Comparison of ENCODE assay signal across 8 cellular contexts in the genomic region with DNA sequence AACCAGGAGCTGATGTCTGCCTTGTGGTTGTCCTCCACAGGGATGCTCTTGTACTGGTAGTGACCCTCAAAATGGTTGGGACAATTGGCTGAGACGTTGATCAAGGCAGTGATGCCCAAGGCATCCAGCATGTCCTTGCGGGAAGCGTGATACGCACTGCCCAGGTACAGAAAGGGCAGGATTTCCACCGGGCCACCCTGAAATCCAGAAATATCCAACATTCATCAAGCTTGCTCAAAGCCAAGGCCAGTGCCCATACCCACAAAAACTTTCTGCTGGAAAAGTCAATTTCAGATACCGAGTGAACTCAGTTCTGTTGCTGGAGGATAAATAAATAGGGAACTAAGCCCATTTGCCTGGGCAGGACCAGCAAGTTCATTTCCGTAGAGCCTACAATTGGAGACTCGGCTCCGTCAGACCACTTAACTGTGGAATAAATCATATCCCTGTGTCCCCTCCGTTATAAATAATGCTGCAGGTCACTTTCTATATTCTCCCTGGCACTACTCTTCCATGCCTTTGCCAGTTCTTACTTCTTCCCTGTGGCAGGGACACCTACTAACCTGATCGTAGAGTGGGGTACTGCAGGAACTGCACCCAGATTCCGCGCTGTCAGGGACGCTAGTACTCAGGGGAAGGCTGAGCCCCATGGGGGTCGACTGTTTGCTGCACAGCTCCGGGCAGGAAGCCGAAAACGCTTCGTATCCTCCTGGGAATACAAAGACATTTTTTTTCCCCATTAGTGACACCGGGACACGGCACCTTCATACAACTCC.
DNase-seq lines count a peak whose midpoint lies in the region; ATAC-seq and TF ChIP-seq lines count a peak whose summit lies in the region.

No MANE protein-coding gene starts in this region.

- DNase-seq in NCI-H748 (lab: John Stamatoyannopoulos, UW; ENCODE audit: unreplicated experiment) (peak; percentile 59), NCI-H748 treated with DMSO at 0.1 percent for 48 hours (lab: John Stamatoyannopoulos, UW) (no peak), fibroblast of gingiva (ENCODE audit: low read depth) (peak; percentile 59), nephron progenitor cell (no peak)
- no peak for DNase-seq in T-helper 2 cell treated with Interferon-gamma antibody and Interleukin-4, amounts not matched to agents 5 μg/mL and 100 μg/mL, for 36 hours (ENCODE audit: low spot score)

- no peak for TF ChIP-seq CTCF in nephron progenitor cell (IDR thresholded peaks at IDR 0.05)

- H3K27me3 Mint-ChIP-seq in T-helper 2 cell treated with Interferon-gamma antibody and Interleukin-4, amounts not matched to agents 5 μg/mL and 100 μg/mL, for 36 hours (ENCODE audit: low read depth) = no peaks in the 10 kb centered on the region
- peaks cover 11% of the 10 kb centered on the region for H3K27me3 Mint-ChIP-seq in nephron progenitor cell (ENCODE audit: low read depth, poor library complexity)

- H3K4me1 Mint-ChIP-seq in T-helper 2 cell treated with Interferon-gamma antibody and Interleukin-4, amounts not matched to agents 5 μg/mL and 100 μg/mL, for 36 hours (ENCODE audit: low read depth) = peaks cover 47% of the 10 kb centered on the region
- H3K4me1 Mint-ChIP-seq in nephron progenitor cell = peaks cover 79% of the 10 kb centered on the region

- H3K27ac Mint-ChIP-seq in T-helper 2 cell treated with Interferon-gamma antibody and Interleukin-4, amounts not matched to agents 5 μg/mL and 100 μg/mL, for 36 hours = peak overlapping the region; percentile 80
- peak overlapping the region; percentile 83 for H3K27ac Mint-ChIP-seq in nephron progenitor cell

- H3K9me3 Mint-ChIP-seq in T-helper 2 cell treated with Interferon-gamma antibody and Interleukin-4, amounts not matched to agents 5 μg/mL and 100 μg/mL, for 36 hours = no peaks in the 10 kb centered on the region
- no peaks in the 10 kb centered on the region for H3K9me3 Mint-ChIP-seq in nephron progenitor cell

- H3K4me3 Mint-ChIP-seq in T-helper 2 cell treated with Interferon-gamma antibody and Interleukin-4, amounts not matched to agents 5 μg/mL and 100 μg/mL, for 36 hours = peak overlapping the region; percentile 80
- peak overlapping the region; percentile 96 for H3K4me3 Mint-ChIP-seq in nephron progenitor cell

- H3K36me3 Mint-ChIP-seq in T-helper 2 cell treated with Interferon-gamma antibody and Interleukin-4, amounts not matched to agents 5 μg/mL and 100 μg/mL, for 36 hours (ENCODE audit: low read depth) = peaks cover 12% of the 10 kb centered on the region
- H3K36me3 Mint-ChIP-seq in nephron progenitor cell (ENCODE audit: low read depth) = peaks cover 30% of the 10 kb centered on the region

- no peak for ATAC-seq in GM18502 (IDR thresholded peaks at IDR 0.05; ENCODE audit: poor library complexity, unreplicated experiment)
- ATAC-seq in GM21619 (IDR thresholded peaks at IDR 0.05; ENCODE audit: unreplicated experiment) = no peak
- ATAC-seq in GM18520 (IDR thresholded peaks at IDR 0.05; ENCODE audit: unreplicated experiment) = no peak

Comparison
In these comparisons a context has a peak if more than half of its experiments do, and no peak if none do; other contexts are left out.
1. DNase-seq: peak in NCI-H748 (single experiment) and fibroblast of gingiva (single experiment); none in NCI-H748 treated with DMSO at 0.1 percent for 48 hours (single experiment), T-helper 2 cell treated with Interferon-gamma antibody and Interleukin-4, amounts not matched to agents 5 μg/mL and 100 μg/mL, for 36 hours (single experiment) and nephron progenitor cell (single experiment).